In genomic region chr2:113757059-113757657, GRCh38 we compare ENCODE assay signal across 1 cellular context.
TF ChIP-seq lines count a peak whose summit lies in the region.

No MANE protein-coding gene starts in this region.

TF ChIP-seq in SK-N-SH treated with all-trans-retinoic acid at 6 μM for 48 hours, 23 proteins besides CTCF, POLR2A, EP300 and RAD21 (continued from another document):
- TF ChIP-seq CREB5 (CRISPR knock-in tag; IDR thresholded peaks at IDR 0.05; ENCODE audit: low read depth) (no peak), BACH2 (CRISPR knock-in tag; IDR thresholded peaks at IDR 0.05; ENCODE audit: borderline replicate concordance) (no peak), ARNTL (CRISPR knock-in tag; IDR thresholded peaks at IDR 0.05; ENCODE audit: borderline replicate concordance, low read depth) (no peak), CSRNP3 (CRISPR knock-in tag; IDR thresholded peaks at IDR 0.05) (no peak)
